In the genomic region with DNA sequence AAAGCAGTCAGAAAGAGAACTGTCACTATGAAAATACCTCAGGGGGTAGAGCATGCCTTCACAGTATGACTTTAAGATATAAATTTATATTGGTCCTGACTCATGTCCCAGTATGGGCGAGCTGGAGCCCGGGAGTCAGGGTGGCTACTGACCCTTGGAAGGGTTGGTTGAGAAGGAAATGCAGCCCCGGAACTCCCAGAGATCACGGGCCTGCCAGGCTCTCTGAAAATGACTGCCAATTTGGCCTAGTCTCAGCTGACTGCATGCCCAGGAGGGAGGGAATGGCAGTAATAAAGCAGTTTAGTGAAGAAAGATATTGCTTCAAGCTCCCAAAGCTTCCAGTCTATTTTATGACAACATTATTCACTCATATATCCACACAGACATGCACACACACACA, we compare ENCODE assay signal across 24 cellular contexts.
A peak's percentile ranks its signal among the peaks of the same experiment; 100 is the strongest.
DNase-seq lines count a peak whose midpoint lies in the region; ATAC-seq and TF ChIP-seq lines count a peak whose summit lies in the region.
"Had no signal": no experiment of that assay in that cellular context is flagged by ENCODE, and none has a peak within 500 bp of the region (broad histone marks: within the 10 kb centered on the region; RNA-seq: fewer than 3 reads in every experiment).

No MANE protein-coding gene starts in this region.

- no peak overlapping the region for H3K4me3 ChIP-seq in fibroblast of pulmonary artery (replicated peaks; ENCODE audit: low read depth, low read length)
- H3K4me3 ChIP-seq in transverse colon, result no peak overlapping the region
- H3K4me3 ChIP-seq: body of pancreas, upper lobe of left lung had no signal

- H3K27me3 ChIP-seq in transverse colon, result no peaks in the 10 kb centered on the region
- H3K27me3 ChIP-seq: body of pancreas, upper lobe of left lung had no signal

- H3K27ac ChIP-seq in transverse colon, result no peak overlapping the region
- H3K27ac ChIP-seq: 22Rv1, body of pancreas, upper lobe of left lung had no signal

- no peak for TF ChIP-seq CTCF in fibroblast of pulmonary artery (IDR thresholded peaks at IDR 0.05; ENCODE audit: low read length, missing control alignments)
- no peak for TF ChIP-seq CTCF in transverse colon (IDR thresholded peaks at IDR 0.05)

- peak; percentile 70 for ATAC-seq in left lobe of liver
- ATAC-seq: body of pancreas; stimulated activated naive CD8-positive, alpha-beta T cell treated with anti-CD3 and anti-CD28 coated beads, Interleukin-15, amount 100 ng/mL, for 72 hours; T-cell had no signal

- in situ Hi-C loops in transverse colon (cut with MboI; ENCODE audit: low pct_ligation_motif_present in 1 of 4, low pct_unique_long_range_greater_than_20kb in 1 of 4, low sequenced_read_pairs in 3 of 4), result no loop called here

- H3K4me1 ChIP-seq in transverse colon, result no peaks in the 10 kb centered on the region
- H3K4me1 ChIP-seq: body of pancreas, upper lobe of left lung had no signal

- no peaks in the 10 kb centered on the region for H3K36me3 ChIP-seq in transverse colon
- H3K36me3 ChIP-seq: upper lobe of left lung had no signal

- DNase-seq in NCI-H2227 (lab: John Stamatoyannopoulos, UW; ENCODE audit: unreplicated experiment), result peak; percentile 5
- no peak for DNase-seq in NCI-H2227 treated with DMSO at 0.1 percent for 48 hours (lab: John Stamatoyannopoulos, UW)
- peak; percentile 1 for DNase-seq in fibroblast of pulmonary artery (ENCODE audit: low read depth)
- peak; percentile 51 for DNase-seq in left lobe of liver (ENCODE audit: low spot score)
- DNase-seq in transverse colon, result peak; percentile 9
- DNase-seq in HCEC 1CT, result no peak
- DNase-seq in stimulated activated naive CD4-positive, alpha-beta T cell treated with Interleukin-2 at 50 U/mL for 16 hours (lab: John Stamatoyannopoulos, UW), result no peak
- no peak for DNase-seq in NK-92 (lab: John Stamatoyannopoulos, UW; ENCODE audit: unreplicated experiment)
- DNase-seq: activated CD4-positive, alpha-beta T cell treated with anti-CD3 and anti-CD28 coated beads for 48 hours; DND-41; GOT3; hippocampal formation; KG1; NCI-H2029 treated with DMSO at 0.1 percent for 48 hours; NCI-H510A treated with DMSO at 0.1 percent for 48 hours; nephron progenitor cell; SHP77 treated with DMSO at 0.1 percent for 48 hours; small intestine; stimulated activated CD4-positive, alpha-beta T cell treated with anti-CD3 and anti-CD28 coated beads, Interleukin-4, amount 100 ng/mL, for 1 hour; stimulated activated naive CD8-positive, alpha-beta T cell treated with anti-CD3 and anti-CD28 coated beads, Interleukin-15, amount 100 ng/mL, for 72 hours; T-cell; upper lobe of left lung had no signal

- TF ChIP-seq POLR2A in transverse colon (IDR thresholded peaks at IDR 0.05), result no peak

- no peak for TF ChIP-seq EP300 in transverse colon (IDR thresholded peaks at IDR 0.05; ENCODE audit: low read depth)

- WGBS in transverse colon (ENCODE audit: low coverage in 1 of 2), 2 donors, result 19% methylated on average over 4 of the region's 4 CpGs; no CpG with 5 or more reads in 1 of the 2 donors

- no peaks in the 10 kb centered on the region for H3K9me3 ChIP-seq in transverse colon
- H3K9me3 ChIP-seq: body of pancreas, upper lobe of left lung had no signal

- intact Hi-C loops in transverse colon (cut with DNase I; ENCODE audit: low total_unique reads), result no loop called here

Comparison
In these comparisons a context has a peak if more than half of its experiments do, and no peak if none do; other contexts are left out.
1. DNase-seq: peak in NCI-H2227 (single experiment), fibroblast of pulmonary artery (single experiment), left lobe of liver (single experiment) and transverse colon (single experiment); none in NCI-H2227 treated with DMSO at 0.1 percent for 48 hours (single experiment), HCEC 1CT (single experiment), stimulated activated naive CD4-positive, alpha-beta T cell treated with Interleukin-2 at 50 U/mL for 16 hours (single experiment) and NK-92 (single experiment).